ENCODE assay signal across 10 cellular contexts in the genomic region with DNA sequence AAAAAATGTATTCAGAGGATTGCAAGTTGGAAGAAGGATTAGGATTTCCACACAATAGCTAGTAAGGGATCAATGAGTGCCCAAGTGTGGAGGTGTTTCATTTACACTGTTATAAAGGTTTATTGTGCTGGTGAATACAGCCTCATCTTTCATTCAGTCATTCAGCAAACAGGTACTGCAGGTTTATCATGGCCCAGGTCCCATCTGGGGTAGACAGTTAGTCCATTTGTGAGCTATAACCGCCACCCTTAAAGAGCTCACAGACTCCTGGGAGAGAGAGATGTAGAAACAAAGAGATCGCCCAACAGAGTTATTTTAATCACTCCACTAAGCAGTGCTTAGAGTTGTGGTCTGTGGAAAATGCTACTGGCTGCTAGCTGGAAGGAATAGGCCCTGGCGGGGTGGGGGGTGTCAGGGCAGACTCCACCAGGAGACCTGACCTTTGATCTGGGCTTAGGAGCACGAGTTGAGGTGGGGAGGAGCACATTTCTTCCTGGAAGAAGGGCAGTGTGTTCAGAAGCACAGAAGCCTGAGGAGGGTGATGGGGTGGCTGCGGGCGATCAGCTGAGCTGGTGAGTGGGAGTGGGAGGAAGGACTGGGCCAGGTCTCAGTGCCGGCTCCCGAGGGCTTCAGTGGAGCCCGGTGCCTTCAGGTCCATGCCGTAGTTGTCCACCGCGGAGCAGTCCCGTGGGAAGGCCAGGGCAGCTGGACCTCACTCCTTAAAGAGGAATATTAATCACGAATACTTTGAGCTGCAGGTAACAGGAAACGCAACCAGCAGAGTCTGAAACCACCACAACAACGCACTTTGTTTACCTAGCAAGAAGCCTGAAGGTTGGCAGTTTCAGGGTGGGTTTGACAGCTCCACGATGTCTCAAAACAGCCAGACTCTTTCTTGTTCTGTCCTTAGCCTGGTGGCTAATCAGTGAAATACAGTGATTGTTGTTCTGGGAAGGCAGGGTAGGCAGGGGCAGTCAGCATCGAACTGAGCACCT. TPM values are rescaled to one million over a fixed set of nuclear protein-coding genes. Genes with fewer than 3 reads are reported as not detected.
DNase-seq lines count a peak whose midpoint lies in the region; ATAC-seq and TF ChIP-seq lines count a peak whose summit lies in the region.
"Had no signal": no experiment of that assay in that cellular context is flagged by ENCODE, and none has a peak within 500 bp of the region (broad histone marks: within the 10 kb centered on the region; RNA-seq: fewer than 3 reads in every experiment).

No MANE protein-coding gene starts in this region.

- no peaks in the 10 kb centered on the region for H3K9me3 Mint-ChIP-seq in CD8-positive, alpha-beta T cell
- H3K9me3 Mint-ChIP-seq in naive thymus-derived CD4-positive, alpha-beta T cell: peaks cover 0 to 2% (median 0%) of the 10 kb centered on the region in 11 donors
- H3K9me3 Mint-ChIP-seq in endothelial cell (ENCODE audit: unreplicated experiment): no peaks in the 10 kb centered on the region

- H3K27ac ChIP-seq in CD8-positive, alpha-beta T cell (ENCODE audit: low read depth, low read length): no peak overlapping the region
- H3K27ac ChIP-seq in body of pancreas: peak overlapping the region in 3 of 4 donors; percentile 47 to 70 (median 47)
- H3K27ac ChIP-seq in naive thymus-derived CD4-positive, alpha-beta T cell (ENCODE audit: low read depth, low read length): no peak overlapping the region

- H3K27ac Mint-ChIP-seq in CD8-positive, alpha-beta T cell: peak overlapping the region; percentile 52
- peak overlapping the region in 3 of 9 donors; percentile 28 to 76 (median 34) for H3K27ac Mint-ChIP-seq in naive thymus-derived CD4-positive, alpha-beta T cell
- H3K27ac Mint-ChIP-seq in endothelial cell (ENCODE audit: unreplicated experiment): no peak overlapping the region

- peaks cover 28% of the 10 kb centered on the region for H3K36me3 Mint-ChIP-seq in CD8-positive, alpha-beta T cell
- peaks cover 0 to 10% (median 3%) of the 10 kb centered on the region in 5 donors for H3K36me3 Mint-ChIP-seq in naive thymus-derived CD4-positive, alpha-beta T cell
- H3K36me3 Mint-ChIP-seq in endothelial cell (ENCODE audit: low read depth, unreplicated experiment): no peaks in the 10 kb centered on the region

- TF ChIP-seq CTCF in CD8-positive, alpha-beta T cell (IDR thresholded peaks at IDR 0.05): no peak
- TF ChIP-seq CTCF in body of pancreas (IDR thresholded peaks at IDR 0.05): no peak
- TF ChIP-seq CTCF in endothelial cell (IDR thresholded peaks at IDR 0.05; ENCODE audit: unreplicated experiment): no peak

- no peaks in the 10 kb centered on the region for H3K9me3 ChIP-seq in CD8-positive, alpha-beta T cell (ENCODE audit: low read length)
- H3K9me3 ChIP-seq in body of pancreas: no peaks in the 10 kb centered on the region
- H3K9me3 ChIP-seq in naive thymus-derived CD4-positive, alpha-beta T cell (ENCODE audit: control insufficient read depth in 2 of 3, low read length in 3 of 3): no peaks in the 10 kb centered on the region

- TF ChIP-seq POLR2A in body of pancreas (IDR thresholded peaks at IDR 0.05): no peak

- peak in 1 of 7 experiments; percentile 44 for DNase-seq in CD8-positive, alpha-beta T cell
- DNase-seq in HuH-7 (ENCODE audit: low spot score) (peak; percentile 52), body of pancreas (peak in 3 of 4 donors; percentile 13 to 39 (median 36)), NCI-H748 (lab: John Stamatoyannopoulos, UW; ENCODE audit: unreplicated experiment) (no peak), endothelial cell (ENCODE audit: low spot score) (no peak), middle frontal gyrus (ENCODE audit: extremely low spot score, low spot score) (no peak), NOMO-1 (lab: John Stamatoyannopoulos, UW; ENCODE audit: unreplicated experiment in 2 of 2) (no peak)
- peak in 1 of 9 donors; percentile 19 for DNase-seq in naive thymus-derived CD4-positive, alpha-beta T cell
- DNase-seq: NCI-H2227 treated with DMSO at 0.1 percent for 48 hours; stimulated activated CD4-positive, alpha-beta T cell treated with anti-CD3 and anti-CD28 coated beads, Interleukin-4, amount 100 ng/mL, for 4 hours had no signal

- POLR2A ChIA-PET in CD8-positive, alpha-beta T cell (lab: Charles Lee): interaction anchor here (1.5 kb wide), 1 partner anchor 11 kb away, joined by 5 read pairs; the partner anchor contains the start of gene TOM1
- POLR2A ChIA-PET in naive thymus-derived CD4-positive, alpha-beta T cell (lab: Charles Lee): interaction anchor here (0.6 to 3.9 kb wide), 2 partner anchors 12 to 926 kb away, joined by 3 to 28 read pairs; partner anchors contain the start of gene TOM1

- H3K27me3 Mint-ChIP-seq in CD8-positive, alpha-beta T cell (ENCODE audit: low read depth): no peaks in the 10 kb centered on the region
- H3K27me3 Mint-ChIP-seq in naive thymus-derived CD4-positive, alpha-beta T cell: no peaks in the 10 kb centered on the region
- peaks cover 7% of the 10 kb centered on the region for H3K27me3 Mint-ChIP-seq in endothelial cell (ENCODE audit: unreplicated experiment)

- no peaks in the 10 kb centered on the region for H3K27me3 ChIP-seq in CD8-positive, alpha-beta T cell (ENCODE audit: insufficient read depth, low read length)
- H3K27me3 ChIP-seq in body of pancreas: no peaks in the 10 kb centered on the region
- H3K27me3 ChIP-seq in naive thymus-derived CD4-positive, alpha-beta T cell (ENCODE audit: control insufficient read depth in 2 of 2, insufficient read depth in 2 of 2, low read length in 2 of 2): no peaks in the 10 kb centered on the region

- peaks cover 69% of the 10 kb centered on the region for H3K4me1 Mint-ChIP-seq in CD8-positive, alpha-beta T cell (ENCODE audit: low read depth)
- H3K4me1 Mint-ChIP-seq in naive thymus-derived CD4-positive, alpha-beta T cell: peaks cover 55 to 92% (median 86%) of the 10 kb centered on the region in 7 donors
- H3K4me1 Mint-ChIP-seq in endothelial cell (ENCODE audit: unreplicated experiment): peaks cover 35% of the 10 kb centered on the region

- WGBS in body of pancreas, 2 donors: 51 to 63% methylated on average over 13 to 18 of the region's 18 CpGs

- intact Hi-C loops in CD8-positive, alpha-beta T cell (cut with DNase I, micrococcal nuclease): no loop called here
- intact Hi-C loops in body of pancreas (cut with DNase I): no loop called here
- intact Hi-C loops in naive thymus-derived CD4-positive, alpha-beta T cell (cut with micrococcal nuclease): no loop called here

- H3K4me1 ChIP-seq in CD8-positive, alpha-beta T cell (ENCODE audit: insufficient read depth, low read length): peaks cover 43% of the 10 kb centered on the region
- H3K4me1 ChIP-seq in body of pancreas: peaks cover 48% of the 10 kb centered on the region
- H3K4me1 ChIP-seq in naive thymus-derived CD4-positive, alpha-beta T cell (ENCODE audit: control insufficient read depth in 2 of 2, insufficient read depth in 2 of 2, low read length in 2 of 2): peaks cover 32 to 33% of the 10 kb centered on the region in 2 donors

- CTCF ChIA-PET in CD8-positive, alpha-beta T cell (lab: Charles Lee): interaction anchor here (0.8 to 1.5 kb wide), 2 partner anchors 11 to 79 kb away, joined by 3 read pairs; partner anchors contain the start of gene TOM1
- CTCF ChIA-PET in naive thymus-derived CD4-positive, alpha-beta T cell (lab: Charles Lee): interaction anchor here (0.7 kb wide), 1 partner anchor 13 kb away, joined by 4 read pairs; no protein-coding TSS in a partner anchor

- H3K36me3 ChIP-seq in CD8-positive, alpha-beta T cell (ENCODE audit: insufficient read depth, low read length): no peaks in the 10 kb centered on the region
- H3K36me3 ChIP-seq in body of pancreas (replicated peaks in 1 of 2; ENCODE audit: insufficient read depth in 1 of 2, low read depth in 2 of 2): no peaks in the 10 kb centered on the region
- H3K36me3 ChIP-seq in naive thymus-derived CD4-positive, alpha-beta T cell (ENCODE audit: control insufficient read depth in 2 of 3, insufficient read depth in 3 of 3, low read length in 3 of 3): peaks cover 0 to 2% (median 0%) of the 10 kb centered on the region in 3 experiments

- no peak overlapping the region for H3K4me3 ChIP-seq in CD8-positive, alpha-beta T cell (ENCODE audit: low read depth, low read length)
- H3K4me3 ChIP-seq in body of pancreas: no peak overlapping the region
- H3K4me3 ChIP-seq in naive thymus-derived CD4-positive, alpha-beta T cell (ENCODE audit: low read length): no peak overlapping the region

- ATAC-seq in CD8-positive, alpha-beta T cell: no peak
- peak; percentile 41 for ATAC-seq in body of pancreas
- ATAC-seq in naive thymus-derived CD4-positive, alpha-beta T cell: no peak

- peak overlapping the region; percentile 18 for H3K4me3 Mint-ChIP-seq in CD8-positive, alpha-beta T cell
- peak overlapping the region in 7 of 10 donors; percentile 10 to 64 (median 28) for H3K4me3 Mint-ChIP-seq in naive thymus-derived CD4-positive, alpha-beta T cell
- H3K4me3 Mint-ChIP-seq in endothelial cell (ENCODE audit: unreplicated experiment): no peak overlapping the region

RNA-seq across cellular contexts. Expression of gene TOM1, which starts 11.2 kb away (rescaled TPM):
- 100 to 1,000 TPM; 166 to 170 TPM for total RNA-seq in CD8-positive, alpha-beta T cell
- 10 to 100 TPM; 34.0 to 42.2 TPM for total RNA-seq in body of pancreas
- 100 to 1,000 TPM in 2 of 5 experiments, 10 to 100 TPM in 3; 36.5 to 225 (median 62.1) TPM for total RNA-seq in naive thymus-derived CD4-positive, alpha-beta T cell
- polyA plus RNA-seq in naive thymus-derived CD4-positive, alpha-beta T cell: 10 to 100 TPM; 32.3 to 45.6 TPM
- total RNA-seq in endothelial cell (ENCODE audit: unreplicated experiment): 32.0 TPM

RNA-seq across cellular contexts. Expression of gene HMGXB4, which starts 53.6 kb away (rescaled TPM):
- 10 to 100 TPM; 42.6 to 47.0 TPM for total RNA-seq in CD8-positive, alpha-beta T cell
- total RNA-seq in body of pancreas: 10 to 100 TPM in 1 of 2 donors, 1 to 10 TPM in 1; 8.2 to 13.0 TPM
- 10 to 100 TPM; 23.3 to 39.1 (median 32.2) TPM for total RNA-seq in naive thymus-derived CD4-positive, alpha-beta T cell
- 10 to 100 TPM; 12.2 to 12.8 TPM for polyA plus RNA-seq in naive thymus-derived CD4-positive, alpha-beta T cell
- 21.4 TPM for total RNA-seq in endothelial cell (ENCODE audit: unreplicated experiment)

Comparison
In these comparisons a context has a peak if more than half of its experiments do, and no peak if none do; other contexts are left out.
1. DNase-seq: peak in HuH-7 (single experiment) and body of pancreas (3 of 4); none in NCI-H748 (single experiment), endothelial cell (single experiment), middle frontal gyrus (single experiment) and NOMO-1 (0 of 2).
2. H3K27ac ChIP-seq: peak in body of pancreas (3 of 4); none in CD8-positive, alpha-beta T cell (single experiment) and naive thymus-derived CD4-positive, alpha-beta T cell (single experiment).